14 cellular contexts compared by ENCODE assay signal in genomic region chr12:124463341-124463861, GRCh38.
DNase-seq lines count a peak whose midpoint lies in the region; ATAC-seq and TF ChIP-seq lines count a peak whose summit lies in the region.
"Had no signal": no experiment of that assay in that cellular context is flagged by ENCODE, and none has a peak within 500 bp of the region (broad histone marks: within the 10 kb centered on the region; RNA-seq: fewer than 3 reads in every experiment).

No MANE protein-coding gene starts in this region.

- H3K4me3 Mint-ChIP-seq in activated T-cell treated with anti-CD3 and anti-CD28 coated beads, Interleukin-2, amount 50 U/mL, for 24 hours: no peak overlapping the region
- H3K4me3 Mint-ChIP-seq in glutamatergic neuron (ENCODE audit: unreplicated experiment): peak overlapping the region; percentile 35
- H3K4me3 Mint-ChIP-seq: activated CD4-positive, alpha-beta T cell treated with anti-CD3 and anti-CD28 coated beads, Interleukin-2, amount 10 ng/mL, durations not matched to agents 24 days and 14 days; activated naive CD8-positive, alpha-beta T cell treated with anti-CD3 and anti-CD28 coated beads, Interleukin-2, amount 10 ng/mL, durations not matched to agents 7 days and 5 days; stimulated activated naive B cell treated with anti-CD40 and anti-IgM and Interleukin-4, amounts not matched to agents 10 μg/mL and 1 μg/mL and 100 μg/mL, for 72 hours had no signal

- no peaks in the 10 kb centered on the region for H3K36me3 ChIP-seq in smooth muscle cell (ENCODE audit: low read depth)

- TF ChIP-seq CTCF in glutamatergic neuron (IDR thresholded peaks at IDR 0.05; ENCODE audit: partially characterized antibody, unreplicated experiment) (no peak), smooth muscle cell (IDR thresholded peaks at IDR 0.05; ENCODE audit: borderline replicate concordance, insufficient read depth, poor library complexity, severe bottlenecking) (no peak)

- H3K9me3 ChIP-seq in smooth muscle cell (replicated peaks; ENCODE audit: low read depth): no peaks in the 10 kb centered on the region

- no peaks in the 10 kb centered on the region for H3K27me3 ChIP-seq in smooth muscle cell (ENCODE audit: low read depth)

- H3K4me1 ChIP-seq in smooth muscle cell (ENCODE audit: low read depth): peaks cover 18% of the 10 kb centered on the region

- H3K27ac Mint-ChIP-seq in activated T-cell treated with anti-CD3 and anti-CD28 coated beads, Interleukin-2, amount 50 U/mL, for 24 hours: peak overlapping the region; percentile 6
- peak overlapping the region; percentile 83 for H3K27ac Mint-ChIP-seq in glutamatergic neuron (ENCODE audit: unreplicated experiment)
- H3K27ac Mint-ChIP-seq: activated CD4-positive, alpha-beta T cell treated with anti-CD3 and anti-CD28 coated beads, Interleukin-2, amount 10 ng/mL, durations not matched to agents 24 days and 14 days had no signal

- H2AFZ ChIP-seq in smooth muscle cell (ENCODE audit: low read depth): no peak overlapping the region

- H3K9me3 Mint-ChIP-seq in activated T-cell treated with anti-CD3 and anti-CD28 coated beads, Interleukin-2, amount 50 U/mL, for 24 hours: no peaks in the 10 kb centered on the region
- peaks cover 45% of the 10 kb centered on the region for H3K9me3 Mint-ChIP-seq in glutamatergic neuron (ENCODE audit: unreplicated experiment)
- H3K9me3 Mint-ChIP-seq: activated CD4-positive, alpha-beta T cell treated with anti-CD3 and anti-CD28 coated beads, Interleukin-2, amount 10 ng/mL, durations not matched to agents 24 days and 14 days had no signal

- H3K4me3 ChIP-seq in smooth muscle cell: no peak overlapping the region

- ATAC-seq in HG03159 (IDR thresholded peaks at IDR 0.05; ENCODE audit: unreplicated experiment): no peak
- ATAC-seq: esophagus mucosa; left colon; stimulated activated naive B cell treated with anti-CD40 and anti-IgM and Interleukin-4, amounts not matched to agents 10 μg/mL and 1 μg/mL and 100 μg/mL, for 72 hours had no signal

- peak overlapping the region; percentile 54 for H3K4me2 ChIP-seq in smooth muscle cell

- peaks cover 20% of the 10 kb centered on the region for H3F3A ChIP-seq in smooth muscle cell (ENCODE audit: low read depth)

- peaks cover 19% of the 10 kb centered on the region for H3K79me2 ChIP-seq in smooth muscle cell (ENCODE audit: low read depth)

- no peak overlapping the region for H3K9ac ChIP-seq in smooth muscle cell (ENCODE audit: low read depth)

- peak overlapping the region; percentile 52 for H3K27ac ChIP-seq in smooth muscle cell (ENCODE audit: low read depth)

- peaks cover 75% of the 10 kb centered on the region for H3K36me3 Mint-ChIP-seq in activated T-cell treated with anti-CD3 and anti-CD28 coated beads, Interleukin-2, amount 50 U/mL, for 24 hours (ENCODE audit: low read depth)
- peaks cover 15% of the 10 kb centered on the region for H3K36me3 Mint-ChIP-seq in glutamatergic neuron (ENCODE audit: unreplicated experiment)

- 25% methylated on average over 21 of the region's 21 CpGs for WGBS in smooth muscle cell (ENCODE audit: low lambda C conversion rate)

- H3K27me3 Mint-ChIP-seq in activated T-cell treated with anti-CD3 and anti-CD28 coated beads, Interleukin-2, amount 50 U/mL, for 24 hours: no peaks in the 10 kb centered on the region
- peaks cover 27% of the 10 kb centered on the region for H3K27me3 Mint-ChIP-seq in glutamatergic neuron (ENCODE audit: unreplicated experiment)
- H3K27me3 Mint-ChIP-seq: activated CD4-positive, alpha-beta T cell treated with anti-CD3 and anti-CD28 coated beads, Interleukin-2, amount 10 ng/mL, durations not matched to agents 24 days and 14 days; activated naive CD8-positive, alpha-beta T cell treated with anti-CD3 and anti-CD28 coated beads, Interleukin-2, amount 10 ng/mL, durations not matched to agents 7 days and 5 days; stimulated activated naive B cell treated with anti-CD40 and anti-IgM and Interleukin-4, amounts not matched to agents 10 μg/mL and 1 μg/mL and 100 μg/mL, for 72 hours had no signal

- DNase-seq in activated T-cell treated with anti-CD3 and anti-CD28 coated beads, Interleukin-2, amount 50 U/mL, for 24 hours: no peak
- no peak for DNase-seq in activated T-cell treated with anti-CD3 and anti-CD28 coated beads, Interleukin-2, amount 50 U/mL, for 1 hour
- DNase-seq in NCI-H774 (lab: John Stamatoyannopoulos, UW): peak; percentile 73
- no peak for DNase-seq in glutamatergic neuron
- DNase-seq in smooth muscle cell (lab: John Stamatoyannopoulos, UW; ENCODE audit: unreplicated experiment): peak; percentile 21
- no peak for DNase-seq in stimulated activated CD4-positive, alpha-beta T cell treated with anti-CD3 and anti-CD28 coated beads, Interleukin-4, amount 100 ng/mL, for 24 hours
- no peak for DNase-seq in amniotic stem cell (lab: John Stamatoyannopoulos, UW)
- DNase-seq: activated CD4-positive, alpha-beta T cell treated with anti-CD3 and anti-CD28 coated beads, Interleukin-2, amount 10 ng/mL, durations not matched to agents 24 days and 14 days; activated naive CD8-positive, alpha-beta T cell treated with anti-CD3 and anti-CD28 coated beads, Interleukin-2, amount 10 ng/mL, durations not matched to agents 7 days and 5 days; left colon; small intestine; stimulated activated naive B cell treated with anti-CD40 and anti-IgM and Interleukin-4, amounts not matched to agents 10 μg/mL and 1 μg/mL and 100 μg/mL, for 72 hours had no signal

- peaks cover 43% of the 10 kb centered on the region for H3K4me1 Mint-ChIP-seq in activated T-cell treated with anti-CD3 and anti-CD28 coated beads, Interleukin-2, amount 50 U/mL, for 24 hours (ENCODE audit: low read depth)
- peaks cover 28% of the 10 kb centered on the region for H3K4me1 Mint-ChIP-seq in glutamatergic neuron (ENCODE audit: low read depth, unreplicated experiment)

- peaks cover 84% of the 10 kb centered on the region for H4K20me1 ChIP-seq in smooth muscle cell (ENCODE audit: low read depth)

Comparison
In these comparisons a context has a peak if more than half of its experiments do, and no peak if none do; other contexts are left out.
1. DNase-seq: peak in NCI-H774 (single experiment) and smooth muscle cell (single experiment); none in activated T-cell treated with anti-CD3 and anti-CD28 coated beads, Interleukin-2, amount 50 U/mL, for 24 hours (single experiment), activated T-cell treated with anti-CD3 and anti-CD28 coated beads, Interleukin-2, amount 50 U/mL, for 1 hour (single experiment), glutamatergic neuron (single experiment), stimulated activated CD4-positive, alpha-beta T cell treated with anti-CD3 and anti-CD28 coated beads, Interleukin-4, amount 100 ng/mL, for 24 hours (single experiment) and amniotic stem cell (single experiment).